ENCODE assay signal across 27 cellular contexts in the genomic region with DNA sequence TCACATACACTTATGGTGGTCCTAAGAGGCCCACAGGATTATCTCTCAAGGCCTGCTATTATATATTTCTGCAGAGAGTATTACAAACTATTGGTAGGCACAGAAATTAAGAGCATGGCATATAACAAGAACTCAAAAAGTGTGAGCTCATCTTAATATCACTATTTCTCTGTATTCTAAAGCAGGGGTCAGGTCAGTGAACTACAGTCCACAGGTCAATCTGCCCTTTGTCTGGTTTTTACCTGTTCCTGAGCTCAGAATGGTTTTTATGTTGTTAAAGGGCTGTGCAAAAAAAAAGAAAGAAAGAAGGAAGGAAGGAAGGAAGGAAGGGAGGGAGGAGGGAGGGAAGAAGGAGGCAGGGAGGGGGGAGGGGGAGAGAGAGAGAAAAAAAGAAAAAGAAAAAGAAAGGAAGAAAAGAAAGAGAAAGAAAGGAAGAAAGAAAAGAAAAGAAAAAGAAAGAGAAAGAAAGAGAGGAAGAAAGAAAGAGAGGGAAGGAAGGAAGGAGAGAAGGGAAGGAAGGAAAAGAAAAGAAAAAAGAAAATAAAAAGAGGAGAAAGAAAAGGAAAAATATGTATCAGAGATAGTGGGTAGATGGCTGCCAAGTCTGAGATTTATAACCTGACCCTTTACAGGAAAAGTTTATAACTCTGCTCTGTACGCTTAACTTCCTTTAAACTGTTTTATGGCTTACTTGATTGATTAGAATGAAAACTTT. TPM values are rescaled to one million over a fixed set of nuclear protein-coding genes. Genes with fewer than 3 reads are reported as not detected.
DNase-seq lines count a peak whose midpoint lies in the region; ATAC-seq and TF ChIP-seq lines count a peak whose summit lies in the region.
"Had no signal": no experiment of that assay in that cellular context is flagged by ENCODE, and none has a peak within 500 bp of the region (broad histone marks: within the 10 kb centered on the region; RNA-seq: fewer than 3 reads in every experiment).

No MANE protein-coding gene starts in this region.

- TF ChIP-seq CTCF in Peyer's patch (IDR thresholded peaks at IDR 0.05) (no peak), neutrophil (IDR thresholded peaks at IDR 0.05) (no peak), smooth muscle cell (IDR thresholded peaks at IDR 0.05; ENCODE audit: borderline replicate concordance, insufficient read depth, poor library complexity, severe bottlenecking) (no peak)

- no peak overlapping the region for H3K9ac ChIP-seq in smooth muscle cell (ENCODE audit: low read depth)

- DNase-seq in T-helper 2 cell treated with Interferon-gamma antibody and Interleukin-4, amounts not matched to agents 5 μg/mL and 100 μg/mL, for 36 hours (ENCODE audit: low spot score), result no peak
- DNase-seq in T-helper 2 cell, result no peak
- no peak for DNase-seq in Peyer's patch
- no peak for DNase-seq in left colon
- DNase-seq in DMS53 treated with DMSO at 0.1 percent for 48 hours (lab: John Stamatoyannopoulos, UW; ENCODE audit: unreplicated experiment), result no peak
- DNase-seq in head of caudate nucleus, result no peak
- DNase-seq in smooth muscle cell (lab: John Stamatoyannopoulos, UW; ENCODE audit: unreplicated experiment), result no peak
- DNase-seq: C1 segment of cervical spinal cord; Calu3; CD8-positive, alpha-beta memory T cell; DMS153; H7; IMR-90; MV-4-11; NCI-H1105 treated with DMSO at 0.1 percent for 48 hours; NCI-H1694; NCI-H2081; NCI-H2171 treated with DMSO at 0.1 percent for 48 hours; NCI-H524 treated with DMSO at 0.1 percent for 48 hours; NCI-H82 had no signal

- H3F3A ChIP-seq in smooth muscle cell (ENCODE audit: low read depth), result no peaks in the 10 kb centered on the region

- intact Hi-C loops in left colon (cut with DNase I, micrococcal nuclease), result no loop called here
- intact Hi-C loops in head of caudate nucleus (cut with DNase I), result no loop called here

- H3K36me3 Mint-ChIP-seq in T-helper 2 cell treated with Interferon-gamma antibody and Interleukin-4, amounts not matched to agents 5 μg/mL and 100 μg/mL, for 36 hours (ENCODE audit: low read depth), result no peaks in the 10 kb centered on the region
- H3K36me3 Mint-ChIP-seq: CD8-positive, alpha-beta memory T cell had no signal

- no peak overlapping the region for H3K4me2 ChIP-seq in smooth muscle cell

- H3K4me3 ChIP-seq in Peyer's patch, result no peak overlapping the region
- H3K4me3 ChIP-seq in neutrophil (ENCODE audit: low read depth in 1 of 2, low read length in 1 of 2), result no peak overlapping the region
- no peak overlapping the region for H3K4me3 ChIP-seq in smooth muscle cell
- H3K4me3 ChIP-seq: SJSA1 had no signal

- H3K9me3 Mint-ChIP-seq in T-helper 2 cell treated with Interferon-gamma antibody and Interleukin-4, amounts not matched to agents 5 μg/mL and 100 μg/mL, for 36 hours, result no peaks in the 10 kb centered on the region
- H3K9me3 Mint-ChIP-seq: CD8-positive, alpha-beta memory T cell had no signal

- peak overlapping the region; percentile 23 for H3K27ac Mint-ChIP-seq in T-helper 2 cell treated with Interferon-gamma antibody and Interleukin-4, amounts not matched to agents 5 μg/mL and 100 μg/mL, for 36 hours

- H3K27me3 ChIP-seq in Peyer's patch (no peaks in the 10 kb centered on the region), neutrophil (peaks cover 5% of the 10 kb centered on the region), smooth muscle cell (ENCODE audit: low read depth) (no peaks in the 10 kb centered on the region)
- H3K27me3 ChIP-seq: SJSA1 had no signal

- no peak overlapping the region for H2AFZ ChIP-seq in smooth muscle cell (ENCODE audit: low read depth)

- no peaks in the 10 kb centered on the region for H4K20me1 ChIP-seq in smooth muscle cell (ENCODE audit: low read depth)

- H3K79me2 ChIP-seq in smooth muscle cell (ENCODE audit: low read depth), result no peaks in the 10 kb centered on the region

- H3K36me3 ChIP-seq in Peyer's patch (no peaks in the 10 kb centered on the region), neutrophil (no peaks in the 10 kb centered on the region), smooth muscle cell (ENCODE audit: low read depth) (no peaks in the 10 kb centered on the region)
- H3K36me3 ChIP-seq: SJSA1 had no signal

- peaks cover 3% of the 10 kb centered on the region for H3K4me1 Mint-ChIP-seq in T-helper 2 cell treated with Interferon-gamma antibody and Interleukin-4, amounts not matched to agents 5 μg/mL and 100 μg/mL, for 36 hours (ENCODE audit: low read depth)

- no peak overlapping the region for H3K4me3 Mint-ChIP-seq in T-helper 2 cell treated with Interferon-gamma antibody and Interleukin-4, amounts not matched to agents 5 μg/mL and 100 μg/mL, for 36 hours
- H3K4me3 Mint-ChIP-seq: CD8-positive, alpha-beta memory T cell had no signal

- peak; percentile 74 for ATAC-seq in left colon
- ATAC-seq: Right ventricle myocardium inferior had no signal

- TF ChIP-seq POLR2A in Peyer's patch (IDR thresholded peaks at IDR 0.05), result no peak

- H3K27ac ChIP-seq in Peyer's patch, result peak overlapping the region in 3 of 4 donors; percentile 40 to 70 (median 66)
- peak overlapping the region; percentile 4 for H3K27ac ChIP-seq in neutrophil
- H3K27ac ChIP-seq in smooth muscle cell (ENCODE audit: low read depth), result no peak overlapping the region
- H3K27ac ChIP-seq: 22Rv1, SJSA1 had no signal

- peaks cover 0 to 12% (median 0%) of the 10 kb centered on the region in 4 donors for H3K4me1 ChIP-seq in Peyer's patch
- peaks cover 9 to 18% of the 10 kb centered on the region in 2 experiments for H3K4me1 ChIP-seq in neutrophil (ENCODE audit: control insufficient read depth in 1 of 2, insufficient read depth in 1 of 2, low read depth in 1 of 2, low read length in 1 of 2)
- H3K4me1 ChIP-seq in smooth muscle cell (ENCODE audit: low read depth), result no peaks in the 10 kb centered on the region
- H3K4me1 ChIP-seq: SJSA1 had no signal

- H3K9me3 ChIP-seq in Peyer's patch (no peaks in the 10 kb centered on the region), neutrophil (no peaks in the 10 kb centered on the region), smooth muscle cell (replicated peaks; ENCODE audit: low read depth) (no peaks in the 10 kb centered on the region)
- H3K9me3 ChIP-seq: SJSA1 had no signal

- no peaks in the 10 kb centered on the region for H3K27me3 Mint-ChIP-seq in T-helper 2 cell treated with Interferon-gamma antibody and Interleukin-4, amounts not matched to agents 5 μg/mL and 100 μg/mL, for 36 hours (ENCODE audit: low read depth)

- 79% methylated on average over 1 of the region's 1 CpG for WGBS in smooth muscle cell (ENCODE audit: low lambda C conversion rate)

RNA-seq across cellular contexts. Expression of a gene that starts 11.1 kb away (rescaled TPM):
- total RNA-seq in Peyer's patch (not detected), left colon (not detected), smooth muscle cell (not detected in 2 replicates)
- polyA plus RNA-seq in smooth muscle cell, result not detected in 2 replicates
- total RNA-seq: Calu3; CD8-positive, alpha-beta memory T cell; Daoy; H7; HT1080; IMR-90; M059J; Right ventricle myocardium inferior; SJSA1 had no signal
- polyA plus RNA-seq: CD8-positive, alpha-beta memory T cell; IMR-90 had no signal

RNA-seq across cellular contexts. Expression of a gene that starts 19.7 kb away (rescaled TPM):
- total RNA-seq in Peyer's patch (100 to 1,000 TPM in 3 of 4 donors, 1 to 10 TPM in 1; 4.1 to 489 (median 221) TPM), left colon (10 to 100 TPM in 1 of 2 donors, 1 to 10 TPM in 1; 3.8 to 54.3 TPM), smooth muscle cell (not detected in 2 replicates)
- not detected in 2 replicates for polyA plus RNA-seq in smooth muscle cell
- total RNA-seq: Calu3; CD8-positive, alpha-beta memory T cell; Daoy; H7; HT1080; M059J; Right ventricle myocardium inferior; SJSA1 had no signal
- polyA plus RNA-seq: CD8-positive, alpha-beta memory T cell had no signal
